ENCODE assay signal across 8 cellular contexts in genomic region chr11:111944651-111945051, GRCh38. TPM values are rescaled to one million over a fixed set of nuclear protein-coding genes. Genes with fewer than 3 reads are reported as not detected.
DNase-seq lines count a peak whose midpoint lies in the region; TF ChIP-seq lines count a peak whose summit lies in the region.

No MANE protein-coding gene starts in this region.

- intact Hi-C loops in cardiac septum (cut with DNase I) = no loop called here

- H3K36me3 ChIP-seq in cardiac muscle cell (no peaks in the 10 kb centered on the region), urinary bladder (ENCODE audit: insufficient read depth) (no peaks in the 10 kb centered on the region)

- no peaks in the 10 kb centered on the region for H3K9me3 ChIP-seq in cardiac muscle cell (ENCODE audit: low read depth)

- no peaks in the 10 kb centered on the region for H3K27me3 ChIP-seq in cardiac muscle cell

- TF ChIP-seq CTCF in cardiac muscle cell (IDR thresholded peaks at IDR 0.05; ENCODE audit: low read depth, low read length) = no peak

- H3K4me1 ChIP-seq in cardiac muscle cell (ENCODE audit: low read depth) (peaks cover 8% of the 10 kb centered on the region), urinary bladder (ENCODE audit: insufficient read depth) (no peaks in the 10 kb centered on the region)

- WGBS in urinary bladder = 57% methylated on average over 5 of the region's 5 CpGs

- H3K27ac ChIP-seq in cardiac muscle cell = peak overlapping the region; percentile 58
- H3K27ac ChIP-seq in urinary bladder (ENCODE audit: low read depth) = peak overlapping the region; percentile 55

- H3K4me3 ChIP-seq in cardiac muscle cell (no peak overlapping the region), urinary bladder (ENCODE audit: low read depth, low read length) (no peak overlapping the region)

- DNase-seq in cardiac muscle cell (ENCODE audit: low read depth in 1 of 2, low spot score in 1 of 2) (peak in 1 of 2 donors; percentile 81), cardiac septum (ENCODE audit: low spot score) (no peak), amniotic epithelial cell (ENCODE audit: low read depth) (peak; percentile 97), kidney glomerular epithelial cell (lab: John Stamatoyannopoulos, UW) (peak; percentile 78), DMS 273 (lab: John Stamatoyannopoulos, UW; ENCODE audit: unreplicated experiment) (no peak), NCI-H2029 treated with DMSO at 0.1 percent for 48 hours (lab: John Stamatoyannopoulos, UW) (no peak), NCI-H2171 (lab: John Stamatoyannopoulos, UW) (no peak)

RNA-seq across cellular contexts. Expression of gene DIXDC1, which starts 7.5 kb away (rescaled TPM):
- 40.7 and 42.6 TPM in 2 replicates for total RNA-seq in cardiac muscle cell
- polyA plus RNA-seq in cardiac muscle cell = 26.5 and 35.0 TPM in 2 replicates
- 29.0 TPM for total RNA-seq in cardiac septum
- 69.4 TPM for total RNA-seq in urinary bladder
- polyA plus RNA-seq in urinary bladder = 60.5 TPM

RNA-seq across cellular contexts. Expression of gene C11orf52, which starts 25.9 kb away (rescaled TPM):
- total RNA-seq in cardiac muscle cell (5.5 and 7.4 TPM in 2 replicates), cardiac septum (2.6 TPM), urinary bladder (2.7 TPM)
- polyA plus RNA-seq in cardiac muscle cell (7.6 and 8.5 TPM in 2 replicates), urinary bladder (2.4 TPM)

RNA-seq across cellular contexts. Expression of gene HSPB2, which starts 32.1 kb away (rescaled TPM):
- 0.36 and 0.74 TPM in 2 replicates for total RNA-seq in cardiac muscle cell
- polyA plus RNA-seq in cardiac muscle cell = 6.6 and 9.2 TPM in 2 replicates
- total RNA-seq in cardiac septum = 59.9 TPM
- total RNA-seq in urinary bladder = 1.6 TPM
- 10.6 TPM for polyA plus RNA-seq in urinary bladder

RNA-seq across cellular contexts. Expression of gene CRYAB, which starts 33.1 kb away (rescaled TPM):
- total RNA-seq in cardiac muscle cell (15.3 and 48.6 TPM in 2 replicates), cardiac septum (8,606 TPM), urinary bladder (21.3 TPM)
- polyA plus RNA-seq in cardiac muscle cell (31.3 and 91.8 TPM in 2 replicates), urinary bladder (231 TPM)

Comparison
In these comparisons a context has a peak if more than half of its experiments do, and no peak if none do; other contexts are left out.
1. RNA of gene HSPB2, which starts 32.1 kb away (total RNA-seq): 59.9 TPM in cardiac septum (single experiment); 1.6 TPM in urinary bladder (single experiment) and 0.36 to 0.74 TPM in cardiac muscle cell; every median in the first group is over 10 times any median in the second.
2. DNase-seq: peak in amniotic epithelial cell (single experiment) and kidney glomerular epithelial cell (single experiment); none in cardiac septum (single experiment), DMS 273 (single experiment), NCI-H2029 treated with DMSO at 0.1 percent for 48 hours (single experiment) and NCI-H2171 (single experiment).